Comparison of ENCODE assay signal across 11 cellular contexts in the genomic region with DNA sequence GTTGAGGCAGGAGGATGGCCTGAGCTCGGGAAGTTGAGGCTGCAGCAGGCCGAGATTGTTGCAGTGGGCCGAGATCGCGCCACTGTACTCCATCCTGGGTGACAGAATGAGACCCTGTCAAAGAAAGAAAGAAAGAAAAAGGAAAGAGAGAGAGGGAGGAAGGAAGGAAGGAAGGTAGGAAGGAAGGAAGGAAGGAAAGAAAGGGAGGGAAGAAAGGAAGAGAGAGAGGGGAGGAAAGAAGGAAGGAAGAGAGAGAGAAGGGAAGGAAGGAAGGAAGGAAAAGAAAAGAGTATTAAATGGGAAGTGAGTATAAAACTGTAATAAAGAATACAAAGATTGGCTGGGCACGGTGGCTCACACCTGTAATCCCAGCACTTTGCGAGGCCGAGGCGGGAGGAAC.
"Had no signal": no experiment of that assay in that cellular context is flagged by ENCODE, and none has a peak within 500 bp of the region (broad histone marks: within the 10 kb centered on the region; RNA-seq: fewer than 3 reads in every experiment).

No MANE protein-coding gene starts in this region.

- H3K4me3 ChIP-seq: GM23248, GM23338, HAP-1 had no signal

- H3K4me3 Mint-ChIP-seq: GM23338, H9, HFFc6 had no signal

- H2AFZ ChIP-seq: GM23248 had no signal

- FAIRE-seq: H1, H54 had no signal

- H3K9me3 Mint-ChIP-seq: GM23338, H9, HFFc6 had no signal

- H3K36me3 ChIP-seq: HAP-1 had no signal

- ATAC-seq: GM23338, HCT116 had no signal

- H3K27ac Mint-ChIP-seq: GM23338, H9, HFFc6 had no signal

- H3K9me3 ChIP-seq: HAP-1 had no signal

- DNase-seq: GM23248, GOT3, H7, H9, HCEC 1CT, HFFc6 had no signal

- H3K9ac ChIP-seq: GM23248 had no signal

- H3K27ac ChIP-seq: GM23248 had no signal

- H3K4me2 ChIP-seq: GM23338 had no signal

- H3K4me1 Mint-ChIP-seq: GM23338, H9 had no signal
